1 cellular context compared by ENCODE assay signal in genomic region chr15:62141643-62142588, GRCh38.
TF ChIP-seq lines count a peak whose summit lies in the region.

No MANE protein-coding gene starts in this region.

TF ChIP-seq in HEK293, 187 proteins besides CTCF, POLR2A, EP300 and RAD21 (continued from another document):
- TF ChIP-seq, protein P1, sequence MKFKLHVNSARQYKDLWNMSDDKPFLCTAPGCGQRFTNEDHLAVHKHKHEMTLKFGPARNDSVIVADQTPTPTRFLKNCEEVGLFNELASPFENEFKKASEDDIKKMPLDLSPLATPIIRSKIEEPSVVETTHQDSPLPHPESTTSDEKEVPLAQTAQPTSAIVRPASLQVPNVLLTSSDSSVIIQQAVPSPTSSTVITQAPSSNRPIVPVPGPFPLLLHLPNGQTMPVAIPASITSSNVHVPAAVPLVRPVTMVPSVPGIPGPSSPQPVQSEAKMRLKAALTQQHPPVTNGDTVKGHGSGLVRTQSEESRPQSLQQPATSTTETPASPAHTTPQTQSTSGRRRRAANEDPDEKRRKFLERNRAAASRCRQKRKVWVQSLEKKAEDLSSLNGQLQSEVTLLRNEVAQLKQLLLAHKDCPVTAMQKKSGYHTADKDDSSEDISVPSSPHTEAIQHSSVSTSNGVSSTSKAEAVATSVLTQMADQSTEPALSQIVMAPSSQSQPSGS (tag by site-specific recombination; IDR thresholded peaks at IDR 0.05; ENCODE audit: low read depth): no peak
- TF ChIP-seq ZNF530 (tag by site-specific recombination; IDR thresholded peaks at IDR 0.05; ENCODE audit: low read depth): no peak
- TF ChIP-seq ZNF473 (tag by site-specific recombination; IDR thresholded peaks at IDR 0.05): no peak
- TF ChIP-seq ZNF354C (tag by site-specific recombination; IDR thresholded peaks at IDR 0.05; ENCODE audit: borderline replicate concordance, low read depth): no peak
- no peak; the same call in 1 of the 2 replicates for TF ChIP-seq PRDM4 (tag by site-specific recombination; IDR thresholded peaks at IDR 0.05)
- no peak for TF ChIP-seq ZSCAN18 (tag by site-specific recombination; IDR thresholded peaks at IDR 0.05)
- no peak for TF ChIP-seq ZNF112 (tag by site-specific recombination; IDR thresholded peaks at IDR 0.05)
- no peak for TF ChIP-seq ZNF561 (tag by site-specific recombination; IDR thresholded peaks at IDR 0.05; ENCODE audit: borderline replicate concordance)
- no peak for TF ChIP-seq SETDB1 (IDR thresholded peaks at IDR 0.05; ENCODE audit: insufficient read length, low read length)
- no peak for TF ChIP-seq ZNF202 (tag by site-specific recombination; IDR thresholded peaks at IDR 0.05; ENCODE audit: borderline replicate concordance)
- TF ChIP-seq ZNF76 (tag by site-specific recombination; IDR thresholded peaks at IDR 0.05; ENCODE audit: borderline replicate concordance, low read depth): no peak
- TF ChIP-seq ZBTB48 (tag by site-specific recombination; IDR thresholded peaks at IDR 0.05): no peak
- no peak for TF ChIP-seq ZNF792 (tag by site-specific recombination; IDR thresholded peaks at IDR 0.05)
- TF ChIP-seq ZNF404 (tag by site-specific recombination; IDR thresholded peaks at IDR 0.05): no peak
- no peak for TF ChIP-seq ZNF585B (tag by site-specific recombination; IDR thresholded peaks at IDR 0.05)
- TF ChIP-seq ZNF48 (tag by site-specific recombination; IDR thresholded peaks at IDR 0.05): no peak
- TF ChIP-seq ZNF266 (tag by site-specific recombination; IDR thresholded peaks at IDR 0.05; ENCODE audit: low read depth): no peak
- TF ChIP-seq ZXDB (tag by site-specific recombination; IDR thresholded peaks at IDR 0.05): peak; percentile 71
- no peak for TF ChIP-seq ZNF239 (tag by site-specific recombination; IDR thresholded peaks at IDR 0.05)
- TF ChIP-seq ZNF292 (tag by site-specific recombination; IDR thresholded peaks at IDR 0.05; ENCODE audit: borderline replicate concordance, low read depth): no peak
- TF ChIP-seq MEIS1 (CRISPR knock-in tag; IDR thresholded peaks at IDR 0.05; ENCODE audit: borderline replicate concordance): no peak
- TF ChIP-seq ZNF114 (tag by site-specific recombination; IDR thresholded peaks at IDR 0.05): no peak
- no peak for TF ChIP-seq ZNF654 (tag by site-specific recombination; IDR thresholded peaks at IDR 0.05; ENCODE audit: low read depth)
- TF ChIP-seq ZNF629 (tag by site-specific recombination; IDR thresholded peaks at IDR 0.05): peak; percentile 38; the same call in 1 of the 2 replicates
- TF ChIP-seq MZF1 (tag by site-specific recombination; IDR thresholded peaks at IDR 0.05; ENCODE audit: borderline replicate concordance): no peak
- TF ChIP-seq ZBTB44 (tag by site-specific recombination; IDR thresholded peaks at IDR 0.05): no peak
- TF ChIP-seq ZNF10 (tag by site-specific recombination; IDR thresholded peaks at IDR 0.05): no peak
- no peak for TF ChIP-seq ZNF776 (tag by site-specific recombination; IDR thresholded peaks at IDR 0.05; ENCODE audit: borderline replicate concordance)
- TF ChIP-seq IKZF3 (tag by site-specific recombination; IDR thresholded peaks at IDR 0.05): no peak
- no peak for TF ChIP-seq ZNF16 (tag by site-specific recombination; IDR thresholded peaks at IDR 0.05; ENCODE audit: low read depth)
- TF ChIP-seq EGR2 (tag by site-specific recombination; IDR thresholded peaks at IDR 0.05; ENCODE audit: low read depth): no peak
- peak; percentile 48; the same call in 1 of the 2 replicates for TF ChIP-seq ZNF843 (tag by site-specific recombination; IDR thresholded peaks at IDR 0.05)
- no peak for TF ChIP-seq HOXD13 (CRISPR knock-in tag; IDR thresholded peaks at IDR 0.05; ENCODE audit: borderline replicate concordance)
- TF ChIP-seq ZNF248 (tag by site-specific recombination; IDR thresholded peaks at IDR 0.05): no peak
- no peak; the same call in 1 of the 2 replicates for TF ChIP-seq TCF7L2 (IDR thresholded peaks at IDR 0.05; ENCODE audit: borderline replicate concordance, low read depth, low read length)
- no peak for TF ChIP-seq ZNF501 (tag by site-specific recombination; IDR thresholded peaks at IDR 0.05)
- TF ChIP-seq, protein P2, sequence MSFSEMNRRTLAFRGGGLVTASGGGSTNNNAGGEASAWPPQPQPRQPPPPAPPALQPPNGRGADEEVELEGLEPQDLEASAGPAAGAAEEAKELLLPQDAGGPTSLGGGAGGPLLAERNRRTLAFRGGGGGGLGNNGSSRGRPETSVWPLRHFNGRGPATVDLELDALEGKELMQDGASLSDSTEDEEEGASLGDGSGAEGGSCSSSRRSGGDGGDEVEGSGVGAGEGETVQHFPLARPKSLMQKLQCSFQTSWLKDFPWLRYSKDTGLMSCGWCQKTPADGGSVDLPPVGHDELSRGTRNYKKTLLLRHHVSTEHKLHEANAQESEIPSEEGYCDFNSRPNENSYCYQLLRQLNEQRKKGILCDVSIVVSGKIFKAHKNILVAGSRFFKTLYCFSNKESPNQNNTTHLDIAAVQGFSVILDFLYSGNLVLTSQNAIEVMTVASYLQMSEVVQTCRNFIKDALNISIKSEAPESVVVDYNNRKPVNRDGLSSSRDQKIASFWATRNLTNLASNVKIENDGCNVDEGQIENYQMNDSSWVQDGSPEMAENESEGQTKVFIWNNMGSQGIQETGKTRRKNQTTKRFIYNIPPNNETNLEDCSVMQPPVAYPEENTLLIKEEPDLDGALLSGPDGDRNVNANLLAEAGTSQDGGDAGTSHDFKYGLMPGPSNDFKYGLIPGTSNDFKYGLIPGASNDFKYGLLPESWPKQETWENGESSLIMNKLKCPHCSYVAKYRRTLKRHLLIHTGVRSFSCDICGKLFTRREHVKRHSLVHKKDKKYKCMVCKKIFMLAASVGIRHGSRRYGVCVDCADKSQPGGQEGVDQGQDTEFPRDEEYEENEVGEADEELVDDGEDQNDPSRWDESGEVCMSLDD (tag by site-specific recombination; IDR thresholded peaks at IDR 0.05): no peak
- TF ChIP-seq ZNF677 (tag by site-specific recombination; IDR thresholded peaks at IDR 0.05): no peak
- TF ChIP-seq YY1 (tag by site-specific recombination; IDR thresholded peaks at IDR 0.05): no peak
- TF ChIP-seq ZNF221 (tag by site-specific recombination; IDR thresholded peaks at IDR 0.05; ENCODE audit: borderline replicate concordance): no peak
- TF ChIP-seq ZNF24 (tag by site-specific recombination; IDR thresholded peaks at IDR 0.05): no peak
- TF ChIP-seq, protein P3, sequence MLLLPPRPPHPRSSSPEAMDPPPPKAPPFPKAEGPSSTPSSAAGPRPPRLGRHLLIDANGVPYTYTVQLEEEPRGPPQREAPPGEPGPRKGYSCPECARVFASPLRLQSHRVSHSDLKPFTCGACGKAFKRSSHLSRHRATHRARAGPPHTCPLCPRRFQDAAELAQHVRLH (tag by site-specific recombination; IDR thresholded peaks at IDR 0.05): 0 out of 2 replicates have a peak, but pooled peaks have one; percentile 10
- TF ChIP-seq ZSCAN16 (tag by site-specific recombination; IDR thresholded peaks at IDR 0.05): no peak
- no peak for TF ChIP-seq ZNF2 (tag by site-specific recombination; IDR thresholded peaks at IDR 0.05)
- TF ChIP-seq HOXC10 (CRISPR knock-in tag; IDR thresholded peaks at IDR 0.05): no peak
- no peak for TF ChIP-seq GFI1B (tag by site-specific recombination; IDR thresholded peaks at IDR 0.05)
- TF ChIP-seq FEZF1 (tag by site-specific recombination; IDR thresholded peaks at IDR 0.05): peak; percentile 26; the same call in 1 of the 2 replicates
- no peak for TF ChIP-seq SALL2 (tag by site-specific recombination; IDR thresholded peaks at IDR 0.05; ENCODE audit: borderline replicate concordance)
- TF ChIP-seq, protein P4, sequence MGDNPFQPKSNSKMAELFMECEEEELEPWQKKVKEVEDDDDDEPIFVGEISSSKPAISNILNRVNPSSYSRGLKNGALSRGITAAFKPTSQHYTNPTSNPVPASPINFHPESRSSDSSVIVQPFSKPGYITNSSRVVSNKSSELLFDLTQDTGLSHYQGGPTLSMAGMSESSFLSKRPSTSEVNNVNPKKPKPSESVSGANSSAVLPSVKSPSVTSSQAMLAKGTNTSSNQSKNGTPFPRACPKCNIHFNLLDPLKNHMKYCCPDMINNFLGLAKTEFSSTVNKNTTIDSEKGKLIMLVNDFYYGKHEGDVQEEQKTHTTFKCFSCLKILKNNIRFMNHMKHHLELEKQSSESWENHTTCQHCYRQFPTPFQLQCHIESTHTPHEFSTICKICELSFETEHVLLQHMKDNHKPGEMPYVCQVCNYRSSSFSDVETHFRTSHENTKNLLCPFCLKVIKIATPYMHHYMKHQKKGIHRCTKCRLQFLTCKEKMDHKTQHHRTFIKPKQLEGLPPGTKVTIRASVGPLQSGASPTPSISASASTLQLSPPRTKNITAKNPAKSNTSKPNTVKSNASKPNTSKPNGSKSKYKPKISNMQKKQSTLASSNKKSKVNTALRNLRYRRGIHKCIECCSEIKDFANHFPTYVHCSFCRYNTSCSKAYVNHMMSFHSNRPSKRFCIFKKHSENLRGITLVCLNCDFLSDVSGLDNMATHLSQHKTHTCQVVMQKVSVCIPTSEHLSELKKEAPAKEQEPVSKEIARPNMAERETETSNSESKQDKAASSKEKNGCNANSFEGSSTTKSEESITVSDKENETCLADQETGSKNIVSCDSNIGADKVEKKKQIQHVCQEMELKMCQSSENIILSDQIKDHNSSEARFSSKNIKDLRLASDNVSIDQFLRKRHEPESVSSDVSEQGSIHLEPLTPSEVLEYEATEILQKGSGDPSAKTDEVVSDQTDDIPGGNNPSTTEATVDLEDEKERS (tag by site-specific recombination; IDR thresholded peaks at IDR 0.05): no peak
- 0 out of 2 replicates have a peak, but pooled peaks have one; percentile 38 for TF ChIP-seq OSR2 (tag by site-specific recombination; IDR thresholded peaks at IDR 0.05)
- no peak for TF ChIP-seq ZNF138 (tag by site-specific recombination; IDR thresholded peaks at IDR 0.05; ENCODE audit: borderline replicate concordance)
- no peak for TF ChIP-seq ZNF423 (tag by site-specific recombination; IDR thresholded peaks at IDR 0.05)
- TF ChIP-seq SP7 (tag by site-specific recombination; IDR thresholded peaks at IDR 0.05): 0 out of 2 replicates have a peak, but pooled peaks have one; percentile 35
- no peak for TF ChIP-seq ZNF544 (tag by site-specific recombination; IDR thresholded peaks at IDR 0.05)
- no peak for TF ChIP-seq ZNF521 (tag by site-specific recombination; IDR thresholded peaks at IDR 0.05)
- no peak for TF ChIP-seq ZNF148 (tag by site-specific recombination; IDR thresholded peaks at IDR 0.05; ENCODE audit: borderline replicate concordance)
- no peak for TF ChIP-seq GLIS2 (tag by site-specific recombination; IDR thresholded peaks at IDR 0.05)
